2 cellular contexts compared by ENCODE assay signal in genomic region chr6:130034815-130035146, GRCh38.
TF ChIP-seq lines count a peak whose summit lies in the region.

No MANE protein-coding gene starts in this region.

TF ChIP-seq in K562, 482 proteins besides CTCF, POLR2A, EP300 and RAD21:
- TF ChIP-seq, protein P1, sequence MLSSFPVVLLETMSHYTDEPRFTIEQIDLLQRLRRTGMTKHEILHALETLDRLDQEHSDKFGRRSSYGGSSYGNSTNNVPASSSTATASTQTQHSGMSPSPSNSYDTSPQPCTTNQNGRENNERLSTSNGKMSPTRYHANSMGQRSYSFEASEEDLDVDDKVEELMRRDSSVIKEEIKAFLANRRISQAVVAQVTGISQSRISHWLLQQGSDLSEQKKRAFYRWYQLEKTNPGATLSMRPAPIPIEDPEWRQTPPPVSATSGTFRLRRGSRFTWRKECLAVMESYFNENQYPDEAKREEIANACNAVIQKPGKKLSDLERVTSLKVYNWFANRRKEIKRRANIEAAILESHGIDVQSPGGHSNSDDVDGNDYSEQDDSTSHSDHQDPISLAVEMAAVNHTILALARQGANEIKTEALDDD (IDR thresholded peaks at IDR 0.05) = peak; percentile 96
- TF ChIP-seq, protein P2, sequence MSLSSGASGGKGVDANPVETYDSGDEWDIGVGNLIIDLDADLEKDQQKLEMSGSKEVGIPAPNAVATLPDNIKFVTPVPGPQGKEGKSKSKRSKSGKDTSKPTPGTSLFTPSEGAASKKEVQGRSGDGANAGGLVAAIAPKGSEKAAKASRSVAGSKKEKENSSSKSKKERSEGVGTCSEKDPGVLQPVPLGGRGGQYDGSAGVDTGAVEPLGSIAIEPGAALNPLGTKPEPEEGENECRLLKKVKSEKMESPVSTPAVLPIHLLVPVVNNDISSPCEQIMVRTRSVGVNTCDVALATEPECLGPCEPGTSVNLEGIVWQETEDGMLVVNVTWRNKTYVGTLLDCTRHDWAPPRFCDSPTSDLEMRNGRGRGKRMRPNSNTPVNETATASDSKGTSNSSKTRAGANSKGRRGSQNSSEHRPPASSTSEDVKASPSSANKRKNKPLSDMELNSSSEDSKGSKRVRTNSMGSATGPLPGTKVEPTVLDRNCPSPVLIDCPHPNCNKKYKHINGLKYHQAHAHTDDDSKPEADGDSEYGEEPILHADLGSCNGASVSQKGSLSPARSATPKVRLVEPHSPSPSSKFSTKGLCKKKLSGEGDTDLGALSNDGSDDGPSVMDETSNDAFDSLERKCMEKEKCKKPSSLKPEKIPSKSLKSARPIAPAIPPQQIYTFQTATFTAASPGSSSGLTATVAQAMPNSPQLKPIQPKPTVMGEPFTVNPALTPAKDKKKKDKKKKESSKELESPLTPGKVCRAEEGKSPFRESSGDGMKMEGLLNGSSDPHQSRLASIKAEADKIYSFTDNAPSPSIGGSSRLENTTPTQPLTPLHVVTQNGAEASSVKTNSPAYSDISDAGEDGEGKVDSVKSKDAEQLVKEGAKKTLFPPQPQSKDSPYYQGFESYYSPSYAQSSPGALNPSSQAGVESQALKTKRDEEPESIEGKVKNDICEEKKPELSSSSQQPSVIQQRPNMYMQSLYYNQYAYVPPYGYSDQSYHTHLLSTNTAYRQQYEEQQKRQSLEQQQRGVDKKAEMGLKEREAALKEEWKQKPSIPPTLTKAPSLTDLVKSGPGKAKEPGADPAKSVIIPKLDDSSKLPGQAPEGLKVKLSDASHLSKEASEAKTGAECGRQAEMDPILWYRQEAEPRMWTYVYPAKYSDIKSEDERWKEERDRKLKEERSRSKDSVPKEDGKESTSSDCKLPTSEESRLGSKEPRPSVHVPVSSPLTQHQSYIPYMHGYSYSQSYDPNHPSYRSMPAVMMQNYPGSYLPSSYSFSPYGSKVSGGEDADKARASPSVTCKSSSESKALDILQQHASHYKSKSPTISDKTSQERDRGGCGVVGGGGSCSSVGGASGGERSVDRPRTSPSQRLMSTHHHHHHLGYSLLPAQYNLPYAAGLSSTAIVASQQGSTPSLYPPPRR (CRISPR knock-in tag; IDR thresholded peaks at IDR 0.05; ENCODE audit: borderline replicate concordance) = no peak
- TF ChIP-seq GABPB1 (CRISPR knock-in tag; IDR thresholded peaks at IDR 0.05) (0 out of 2 replicates have a peak, but pooled peaks have one; percentile 25), CBX3 (IDR thresholded peaks at IDR 0.05; ENCODE audit: borderline replicate concordance in 1 of 2, low read length in 2 of 2) (no peak), PKNOX1 (IDR thresholded peaks at IDR 0.05) (peak; percentile 57)

TF ChIP-seq in WTC11, 78 proteins besides CTCF, POLR2A, EP300 and RAD21:
- TF ChIP-seq GRHL2 (CRISPR knock-in tag; IDR thresholded peaks at IDR 0.05; ENCODE audit: insufficient replicate concordance, severe bottlenecking) (no peak), TEAD1 (CRISPR knock-in tag; IDR thresholded peaks at IDR 0.05) (no peak), KAT7 (CRISPR knock-in tag; IDR thresholded peaks at IDR 0.05; ENCODE audit: borderline replicate concordance) (no peak), SOX15 (CRISPR knock-in tag; IDR thresholded peaks at IDR 0.05) (no peak), FOXJ3 (CRISPR knock-in tag; IDR thresholded peaks at IDR 0.05; ENCODE audit: borderline replicate concordance) (no peak)
- TF ChIP-seq, protein P3, sequence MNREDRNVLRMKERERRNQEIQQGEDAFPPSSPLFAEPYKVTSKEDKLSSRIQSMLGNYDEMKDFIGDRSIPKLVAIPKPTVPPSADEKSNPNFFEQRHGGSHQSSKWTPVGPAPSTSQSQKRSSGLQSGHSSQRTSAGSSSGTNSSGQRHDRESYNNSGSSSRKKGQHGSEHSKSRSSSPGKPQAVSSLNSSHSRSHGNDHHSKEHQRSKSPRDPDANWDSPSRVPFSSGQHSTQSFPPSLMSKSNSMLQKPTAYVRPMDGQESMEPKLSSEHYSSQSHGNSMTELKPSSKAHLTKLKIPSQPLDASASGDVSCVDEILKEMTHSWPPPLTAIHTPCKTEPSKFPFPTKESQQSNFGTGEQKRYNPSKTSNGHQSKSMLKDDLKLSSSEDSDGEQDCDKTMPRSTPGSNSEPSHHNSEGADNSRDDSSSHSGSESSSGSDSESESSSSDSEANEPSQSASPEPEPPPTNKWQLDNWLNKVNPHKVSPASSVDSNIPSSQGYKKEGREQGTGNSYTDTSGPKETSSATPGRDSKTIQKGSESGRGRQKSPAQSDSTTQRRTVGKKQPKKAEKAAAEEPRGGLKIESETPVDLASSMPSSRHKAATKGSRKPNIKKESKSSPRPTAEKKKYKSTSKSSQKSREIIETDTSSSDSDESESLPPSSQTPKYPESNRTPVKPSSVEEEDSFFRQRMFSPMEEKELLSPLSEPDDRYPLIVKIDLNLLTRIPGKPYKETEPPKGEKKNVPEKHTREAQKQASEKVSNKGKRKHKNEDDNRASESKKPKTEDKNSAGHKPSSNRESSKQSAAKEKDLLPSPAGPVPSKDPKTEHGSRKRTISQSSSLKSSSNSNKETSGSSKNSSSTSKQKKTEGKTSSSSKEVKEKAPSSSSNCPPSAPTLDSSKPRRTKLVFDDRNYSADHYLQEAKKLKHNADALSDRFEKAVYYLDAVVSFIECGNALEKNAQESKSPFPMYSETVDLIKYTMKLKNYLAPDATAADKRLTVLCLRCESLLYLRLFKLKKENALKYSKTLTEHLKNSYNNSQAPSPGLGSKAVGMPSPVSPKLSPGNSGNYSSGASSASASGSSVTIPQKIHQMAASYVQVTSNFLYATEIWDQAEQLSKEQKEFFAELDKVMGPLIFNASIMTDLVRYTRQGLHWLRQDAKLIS (CRISPR knock-in tag; IDR thresholded peaks at IDR 0.05; ENCODE audit: borderline replicate concordance) = no peak
